18 cellular contexts compared by ENCODE assay signal in the genomic region with DNA sequence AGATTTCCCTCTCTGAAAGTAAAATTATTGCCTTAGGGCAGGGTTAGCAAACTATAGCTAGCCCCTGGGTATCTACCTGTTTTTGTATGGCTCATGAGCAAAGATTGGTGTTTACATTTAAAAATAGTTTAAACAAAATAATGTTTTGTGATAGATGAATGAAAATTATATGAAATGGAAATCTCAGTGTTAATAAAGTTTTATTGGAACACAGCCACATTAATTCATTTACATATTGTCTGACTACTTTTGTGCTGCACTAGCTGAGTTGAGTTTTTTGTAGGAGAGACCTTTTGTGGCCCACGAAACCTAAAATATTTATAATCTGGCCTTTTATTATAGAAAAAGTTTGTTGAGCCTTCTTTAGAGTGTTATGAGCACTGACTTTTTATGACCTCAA.
"Had no signal": no experiment of that assay in that cellular context is flagged by ENCODE, and none has a peak within 500 bp of the region (broad histone marks: within the 10 kb centered on the region; RNA-seq: fewer than 3 reads in every experiment).

No MANE protein-coding gene starts in this region.

- H3K27me3 Mint-ChIP-seq: memory B cell; naive B cell; stimulated activated memory B cell treated with anti-CD40 and anti-IgM and Interleukin-4, amounts not matched to agents 10 μg/mL and 1 μg/mL and 100 μg/mL, for 72 hours; stimulated activated naive CD8-positive, alpha-beta T cell treated with anti-CD3 and anti-CD28 coated beads, Interleukin-15, Interleukin-2, amounts not matched to agents 100 ng/mL and 50 ng/mL, for 24 hours had no signal

- DNase-seq: effector memory CD4-positive, alpha-beta T cell; glutamatergic neuron; left lung; lower lobe of right lung; naive B cell; occipital lobe; pancreas; stimulated activated CD4-positive, alpha-beta T cell treated with anti-CD3 and anti-CD28 coated beads, Interleukin-4, amount 100 ng/mL, for 1 hour; testis had no signal

- FAIRE-seq: keratinocyte, pancreas had no signal

- H3K9me3 ChIP-seq: esophagus muscularis mucosa, gastroesophageal sphincter, left lung, lower lobe of right lung, pancreas, prostate gland, testis, tibial nerve had no signal

- H3K36me3 ChIP-seq: esophagus muscularis mucosa, gastroesophageal sphincter, left lung, lower lobe of right lung, pancreas, prostate gland had no signal

- H3K9me3 Mint-ChIP-seq: memory B cell; naive B cell; stimulated activated memory B cell treated with anti-CD40 and anti-IgM and Interleukin-4, amounts not matched to agents 10 μg/mL and 1 μg/mL and 100 μg/mL, for 72 hours; stimulated activated naive CD8-positive, alpha-beta T cell treated with anti-CD3 and anti-CD28 coated beads, Interleukin-15, Interleukin-2, amounts not matched to agents 100 ng/mL and 50 ng/mL, for 24 hours had no signal

- H3K4me3 ChIP-seq: esophagus muscularis mucosa, gastroesophageal sphincter, left lung, lower lobe of right lung, pancreas, prostate gland, testis, tibial nerve had no signal

- ATAC-seq: gastroesophageal sphincter; left lung; lower lobe of right lung; stimulated activated memory B cell treated with anti-CD40 and anti-IgM and Interleukin-4, amounts not matched to agents 10 μg/mL and 1 μg/mL and 100 μg/mL, for 72 hours had no signal

- H3K27me3 ChIP-seq: esophagus muscularis mucosa, gastroesophageal sphincter, left lung, pancreas, testis, tibial nerve had no signal

- H3K27ac Mint-ChIP-seq: memory B cell; stimulated activated memory B cell treated with anti-CD40 and anti-IgM and Interleukin-4, amounts not matched to agents 10 μg/mL and 1 μg/mL and 100 μg/mL, for 72 hours; stimulated activated naive CD8-positive, alpha-beta T cell treated with anti-CD3 and anti-CD28 coated beads, Interleukin-15, Interleukin-2, amounts not matched to agents 100 ng/mL and 50 ng/mL, for 24 hours had no signal

- H3K27ac ChIP-seq: epithelial cell of prostate, esophagus muscularis mucosa, gastroesophageal sphincter, left lung, pancreas, testis had no signal

- H3K4me3 Mint-ChIP-seq: memory B cell; naive B cell; stimulated activated memory B cell treated with anti-CD40 and anti-IgM and Interleukin-4, amounts not matched to agents 10 μg/mL and 1 μg/mL and 100 μg/mL, for 72 hours; stimulated activated naive CD8-positive, alpha-beta T cell treated with anti-CD3 and anti-CD28 coated beads, Interleukin-15, Interleukin-2, amounts not matched to agents 100 ng/mL and 50 ng/mL, for 24 hours had no signal
